ENCODE assay signal across 8 cellular contexts in genomic region chr16:70064841-70065370, GRCh38. TPM values are rescaled to one million over a fixed set of nuclear protein-coding genes. Genes with fewer than 3 reads are reported as not detected.
DNase-seq lines count a peak whose midpoint lies in the region; ATAC-seq and TF ChIP-seq lines count a peak whose summit lies in the region.
"Not testable (repeated sequence)": the region's sequence is repeated elsewhere in the genome, so short reads cannot be mapped to it uniquely, and the experiment has no call there.

No MANE protein-coding gene starts in this region.

- peak; percentile 14 for TF ChIP-seq CTCF in endodermal cell (conservative IDR thresholded peaks at IDR 0.05)
- TF ChIP-seq CTCF in gastrocnemius medialis (IDR thresholded peaks at IDR 0.05 in 4 of 5, conservative IDR thresholded peaks at IDR 0.05 in 1 of 5), result peak in 1 of 5 experiments; percentile 22

- not testable (repeated sequence) for H3K36me3 Mint-ChIP-seq in activated T-helper 1 cell treated with anti-CD3 and anti-CD28 coated beads, Interleukin-12 subunit alpha, Interleukin-12 subunit beta, Interleukin-2, Interleukin-4 antibody, amounts not matched to agents 30 ng/mL and 10 ng/mL and 1 ng/mL, durations not matched to agents 14 hours and 24 hours and 36 hours (ENCODE audit: low read depth); endodermal cell (ENCODE audit: low read depth)

- in situ Hi-C loops in SK-MEL-5 (cut with HindIII; ENCODE audit: low pct_unique_long_range_greater_than_20kb, low sequenced_read_pairs); gastrocnemius medialis (cut with MboI; ENCODE audit: low sequenced_read_pairs in 4 of 4): not testable (repeated sequence)

- peak; percentile 19 for ATAC-seq in HG03354 (IDR thresholded peaks at IDR 0.05; ENCODE audit: poor library complexity, severe bottlenecking, unreplicated experiment)
- peak; percentile 61 for ATAC-seq in left lobe of liver
- ATAC-seq in gastrocnemius medialis, result peak; percentile 5 to 26

- peak; percentile 6 for DNase-seq in SK-MEL-5 (ENCODE audit: low read depth, low spot score)
- peak; percentile 57 for DNase-seq in activated T-helper 1 cell treated with anti-CD3 and anti-CD28 coated beads, Interleukin-12 subunit alpha, Interleukin-12 subunit beta, Interleukin-2, Interleukin-4 antibody, amounts not matched to agents 30 ng/mL and 10 ng/mL and 1 ng/mL, durations not matched to agents 14 hours and 24 hours and 36 hours (ENCODE audit: low spot score)
- peak; percentile 55 for DNase-seq in endodermal cell
- DNase-seq in left lobe of liver (ENCODE audit: low spot score), result peak; percentile 78
- DNase-seq in gastrocnemius medialis, result peak; percentile 4 to 27

- H3K27me3 ChIP-seq in endodermal cell (ENCODE audit: control insufficient read depth, insufficient read depth, low read length, poor library complexity, severe bottlenecking); gastrocnemius medialis; thymus (ENCODE audit: control insufficient read depth, insufficient read depth): not testable (repeated sequence)

- H3K4me3 ChIP-seq in GM08714 (ENCODE audit: low read length) (peak overlapping the region; percentile 92), endodermal cell (ENCODE audit: low read length) (peak overlapping the region; percentile 91), gastrocnemius medialis (peak overlapping the region; percentile 69 to 90 (median 78)), thymus (ENCODE audit: low read length) (peak overlapping the region; percentile 63)

- TF ChIP-seq POLR2A in gastrocnemius medialis (IDR thresholded peaks at IDR 0.05), result not testable (repeated sequence)

- peak overlapping the region; percentile 85 for H3K4me3 Mint-ChIP-seq in activated T-helper 1 cell treated with anti-CD3 and anti-CD28 coated beads, Interleukin-12 subunit alpha, Interleukin-12 subunit beta, Interleukin-2, Interleukin-4 antibody, amounts not matched to agents 30 ng/mL and 10 ng/mL and 1 ng/mL, durations not matched to agents 14 hours and 24 hours and 36 hours
- H3K4me3 Mint-ChIP-seq in endodermal cell, result peak overlapping the region; percentile 82

- WGBS in endodermal cell (ENCODE audit: insufficient coverage in 1 of 2, insufficient read length in 1 of 2), 2 experiments, result 3% methylated on average over 20 of the region's 22 CpGs; no CpG with 5 or more reads in 1 of the 2 experiments
- 3% methylated on average over 22 of the region's 22 CpGs for WGBS in thymus

- not testable (repeated sequence) for H3K4me1 Mint-ChIP-seq in activated T-helper 1 cell treated with anti-CD3 and anti-CD28 coated beads, Interleukin-12 subunit alpha, Interleukin-12 subunit beta, Interleukin-2, Interleukin-4 antibody, amounts not matched to agents 30 ng/mL and 10 ng/mL and 1 ng/mL, durations not matched to agents 14 hours and 24 hours and 36 hours (ENCODE audit: low read depth)
- peaks cover 17% of the 10 kb centered on the region for H3K4me1 Mint-ChIP-seq in endodermal cell

- H3K9me3 ChIP-seq in endodermal cell (ENCODE audit: control insufficient read depth, low read length); gastrocnemius medialis; thymus (ENCODE audit: control insufficient read depth): not testable (repeated sequence)

- not testable (repeated sequence) for H3K27me3 Mint-ChIP-seq in activated T-helper 1 cell treated with anti-CD3 and anti-CD28 coated beads, Interleukin-12 subunit alpha, Interleukin-12 subunit beta, Interleukin-2, Interleukin-4 antibody, amounts not matched to agents 30 ng/mL and 10 ng/mL and 1 ng/mL, durations not matched to agents 14 hours and 24 hours and 36 hours (ENCODE audit: insufficient read depth); endodermal cell (ENCODE audit: insufficient read depth)

- peak overlapping the region; percentile 44 for H3K27ac Mint-ChIP-seq in activated T-helper 1 cell treated with anti-CD3 and anti-CD28 coated beads, Interleukin-12 subunit alpha, Interleukin-12 subunit beta, Interleukin-2, Interleukin-4 antibody, amounts not matched to agents 30 ng/mL and 10 ng/mL and 1 ng/mL, durations not matched to agents 14 hours and 24 hours and 36 hours
- peak overlapping the region; percentile 52 for H3K27ac Mint-ChIP-seq in endodermal cell

- not testable (repeated sequence) for H3K27ac ChIP-seq in endodermal cell (ENCODE audit: low read depth, low read length); thymus (ENCODE audit: low read depth)
- peak overlapping the region; percentile 72 to 86 (median 81) for H3K27ac ChIP-seq in gastrocnemius medialis

- H3K4me1 ChIP-seq in endodermal cell (ENCODE audit: control insufficient read depth, insufficient read depth, low read length); thymus (ENCODE audit: control insufficient read depth, insufficient read depth, low read length): not testable (repeated sequence)
- H3K4me1 ChIP-seq in gastrocnemius medialis, result peaks cover 0 to 12% of the 10 kb centered on the region in 2 donors

- not testable (repeated sequence) for H3K9me3 Mint-ChIP-seq in activated T-helper 1 cell treated with anti-CD3 and anti-CD28 coated beads, Interleukin-12 subunit alpha, Interleukin-12 subunit beta, Interleukin-2, Interleukin-4 antibody, amounts not matched to agents 30 ng/mL and 10 ng/mL and 1 ng/mL, durations not matched to agents 14 hours and 24 hours and 36 hours; endodermal cell

- intact Hi-C loops in activated T-helper 1 cell treated with anti-CD3 and anti-CD28 coated beads, Interleukin-12 subunit alpha, Interleukin-12 subunit beta, Interleukin-2, Interleukin-4 antibody, amounts not matched to agents 30 ng/mL and 10 ng/mL and 1 ng/mL, durations not matched to agents 14 hours and 24 hours and 36 hours (cut with micrococcal nuclease), result loop anchor here (2.0 kb wide), 1 partner anchor 50 kb away; the partner anchor contains the start of gene PDPR
- intact Hi-C loops in gastrocnemius medialis (cut with DNase I; ENCODE audit: low total_unique reads), result not testable (repeated sequence)

- peak overlapping the region; percentile 55 for H3K9ac ChIP-seq in endodermal cell (ENCODE audit: extremely low read depth, low read length, poor library complexity, severe bottlenecking)

- not testable (repeated sequence) for H3K36me3 ChIP-seq in endodermal cell (ENCODE audit: control insufficient read depth, insufficient read depth, low read length); gastrocnemius medialis; thymus (ENCODE audit: control insufficient read depth, insufficient read depth)

RNA-seq across cellular contexts. Expression of gene PDPR, which starts 49.2 kb away (rescaled TPM):
- 7.0 and 9.0 TPM in 2 replicates for total RNA-seq in SK-MEL-5 (2014; rRNA removed; shearing (Covaris generic))
- polyA plus RNA-seq in SK-MEL-5 (2015; cell fraction: cytosol; rRNA removed), result 8.6 and 14.5 TPM in 2 replicates
- 36.4 and 40.4 TPM in 2 replicates for polyA plus RNA-seq in SK-MEL-5 (2015; cell fraction: nucleus; rRNA removed)
- 40.7 and 41.4 TPM in 2 replicates for total RNA-seq in activated T-helper 1 cell treated with anti-CD3 and anti-CD28 coated beads, Interleukin-12 subunit alpha, Interleukin-12 subunit beta, Interleukin-2, Interleukin-4 antibody, amounts not matched to agents 30 ng/mL and 10 ng/mL and 1 ng/mL, durations not matched to agents 14 hours and 24 hours and 36 hours
- 10 to 100 TPM; 28.3 to 28.6 TPM for total RNA-seq in endodermal cell
- polyA plus RNA-seq in endodermal cell (2013, experiment 1 of 2), result 25.7 TPM
- polyA plus RNA-seq in endodermal cell (2013, experiment 2 of 2), result 23.8 TPM
- total RNA-seq in left lobe of liver, result 7.8 TPM
- total RNA-seq in gastrocnemius medialis, result 10 to 100 TPM; 20.2 to 25.4 (median 22.8) TPM
- 10.1 TPM for polyA plus RNA-seq in thymus

Comparison
In these comparisons a context has a peak if more than half of its experiments do, and no peak if none do; other contexts are left out.
1. DNase-seq: peak in every context shown above with its lines; median percentile 78 in left lobe of liver; 57 in activated T-helper 1 cell treated with anti-CD3 and anti-CD28 coated beads, Interleukin-12 subunit alpha, Interleukin-12 subunit beta, Interleukin-2, Interleukin-4 antibody, amounts not matched to agents 30 ng/mL and 10 ng/mL and 1 ng/mL, durations not matched to agents 14 hours and 24 hours and 36 hours; 55 in endodermal cell; 16 in gastrocnemius medialis; 6 in SK-MEL-5.